Comparison of ENCODE assay signal across 1 cellular context in the genomic region with DNA sequence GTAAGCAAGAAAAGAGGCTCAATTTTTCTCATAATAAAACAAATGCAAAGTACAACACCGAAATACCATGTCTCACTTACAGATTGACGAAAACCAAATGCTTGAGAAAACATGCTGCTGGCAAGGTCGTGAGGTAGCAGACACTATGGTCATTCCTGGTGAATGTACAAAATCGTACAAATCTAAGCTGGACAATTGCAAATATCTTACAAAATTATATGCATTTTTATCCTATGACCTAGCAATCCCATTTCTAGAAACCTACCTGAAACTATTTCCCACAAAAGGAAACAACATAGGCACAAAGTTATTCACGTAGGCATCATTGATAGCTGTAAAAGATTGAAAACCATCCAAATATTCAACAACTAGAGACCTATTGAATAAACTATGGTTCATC.
TF ChIP-seq lines count a peak whose summit lies in the region.

No MANE protein-coding gene starts in this region.

TF ChIP-seq in A549, 52 proteins besides CTCF, POLR2A, EP300 and RAD21:
- TF ChIP-seq PHF8 (IDR thresholded peaks at IDR 0.05; ENCODE audit: borderline replicate concordance, low read depth) (no peak), ZC3H11A (IDR thresholded peaks at IDR 0.05) (no peak), SMC3 (IDR thresholded peaks at IDR 0.05) (no peak)
